8 cellular contexts compared by ENCODE assay signal in the genomic region with DNA sequence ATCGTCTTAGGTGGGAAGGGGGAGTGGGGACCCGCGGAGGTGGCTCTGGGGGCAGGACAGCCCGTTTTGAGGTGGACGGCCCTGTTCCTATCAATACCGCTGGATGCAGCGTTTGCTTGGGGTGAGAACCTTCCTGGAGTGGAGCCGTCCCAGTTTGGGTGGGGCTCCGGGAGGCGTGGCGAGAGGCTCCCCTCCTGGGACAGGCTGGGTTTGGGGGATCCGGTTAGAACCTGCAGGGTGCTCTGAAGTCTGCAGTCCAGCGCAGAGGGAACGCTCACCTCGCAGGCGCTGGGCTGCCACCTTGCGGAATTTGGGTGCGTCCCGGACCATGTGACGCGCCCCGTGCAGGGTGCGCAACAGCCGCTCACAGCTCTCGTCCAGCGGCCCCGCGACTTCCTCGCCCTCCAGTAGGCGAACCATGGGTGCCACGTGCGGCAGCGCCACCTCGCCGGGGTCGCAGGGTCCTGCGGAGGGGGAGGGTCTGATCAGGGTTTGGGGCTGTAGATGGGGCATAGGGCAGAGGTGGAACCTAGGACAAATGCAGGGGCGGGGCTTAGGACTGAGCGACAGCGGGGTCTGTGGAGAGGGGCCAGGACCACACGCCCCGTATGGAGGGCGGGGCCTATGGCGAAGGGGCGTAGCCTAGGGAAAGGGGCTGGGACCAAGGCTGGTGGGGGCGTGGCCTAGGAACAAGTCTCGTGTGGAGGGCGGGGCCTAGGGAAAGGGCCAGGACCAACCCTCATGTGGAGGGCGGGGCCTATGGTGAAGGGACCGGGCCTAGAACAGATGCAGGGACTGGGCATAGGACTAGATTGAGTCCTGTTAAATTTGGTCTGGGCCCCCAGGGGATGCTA. TPM values are rescaled to one million over a fixed set of nuclear protein-coding genes. Genes with fewer than 3 reads are reported as not detected.
DNase-seq lines count a peak whose midpoint lies in the region; ATAC-seq and TF ChIP-seq lines count a peak whose summit lies in the region.

No MANE protein-coding gene starts in this region.

- TF ChIP-seq CTCF in GM12875 (IDR thresholded peaks at IDR 0.05; ENCODE audit: borderline replicate concordance, insufficient read depth, low read depth, low read length): peak; percentile 68
- peak; percentile 45 for TF ChIP-seq CTCF in fibroblast of the aortic adventitia (IDR thresholded peaks at IDR 0.05; ENCODE audit: insufficient read depth, low read length)
- no peak for TF ChIP-seq CTCF in omental fat pad (IDR thresholded peaks at IDR 0.05)
- TF ChIP-seq CTCF in tibial nerve (IDR thresholded peaks at IDR 0.05): peak; percentile 35 to 80 (median 42)

- TF ChIP-seq EP300 in tibial nerve (IDR thresholded peaks at IDR 0.05): peak in 1 of 2 donors; percentile 48

- no peak for TF ChIP-seq POLR2A in tibial nerve (IDR thresholded peaks at IDR 0.05)

- DNase-seq in NOMO-1 treated with DMSO at 0.1 percent for 48 hours (lab: John Stamatoyannopoulos, UW; ENCODE audit: unreplicated experiment) (peak; percentile 82), activated T-cell treated with anti-CD3 and anti-CD28 coated beads for 4 hours (peak; percentile 73), fibroblast of the aortic adventitia (ENCODE audit: low read depth) (peak; percentile 54), omental fat pad (ENCODE audit: low spot score) (peak; percentile 83), tibial nerve (ENCODE audit: low spot score in 2 of 2) (peak; percentile 70 to 72), NCI-H2029 (lab: John Stamatoyannopoulos, UW) (no peak)

- no peaks in the 10 kb centered on the region for H3K27me3 ChIP-seq in tibial nerve

- ATAC-seq in HG02571 (IDR thresholded peaks at IDR 0.05; ENCODE audit: unreplicated experiment) (peak; percentile 71), omental fat pad (ENCODE audit: low FRiP score) (peak; percentile 92)

- peaks cover 0 to 23% (median 9%) of the 10 kb centered on the region in 4 donors for H3K4me1 ChIP-seq in tibial nerve

- peak overlapping the region; percentile 43 for H3K4me3 ChIP-seq in GM12875 (ENCODE audit: low read depth, low read length)
- peak overlapping the region; percentile 55 for H3K4me3 ChIP-seq in fibroblast of the aortic adventitia (ENCODE audit: low read depth, low read length)
- peak overlapping the region in 3 of 4 donors; percentile 44 to 53 (median 49) for H3K4me3 ChIP-seq in tibial nerve

- peak overlapping the region; percentile 19 to 76 (median 72) for H3K27ac ChIP-seq in tibial nerve

- H3K36me3 ChIP-seq in tibial nerve: peaks cover 0 to 42% (median 15%) of the 10 kb centered on the region in 3 donors

- 4 to 8% methylated on average over 43 to 44 of the region's 50 CpGs for WGBS in tibial nerve, 2 donors

- H3K9me3 ChIP-seq in tibial nerve: no peaks in the 10 kb centered on the region

RNA-seq across cellular contexts. Expression of a gene that starts 13.8 kb away (rescaled TPM):
- total RNA-seq in fibroblast of the aortic adventitia (ENCODE audit: low replicate concordance) (not detected in 2 replicates), omental fat pad (1 to 10 TPM in 3 of 4 donors, not detected in 1; 1.3 to 3.4 (median 2.0) TPM), tibial nerve (1 to 10 TPM in 1 of 4 donors, under 1 TPM in 2, not detected in 1; 0.39 to 4.2 (median 0.44) TPM)

RNA-seq across cellular contexts. Expression of a gene that starts 13.9 kb away (rescaled TPM):
- total RNA-seq in fibroblast of the aortic adventitia (ENCODE audit: low replicate concordance) (33.3 and 44.9 TPM in 2 replicates), omental fat pad (100 to 1,000 TPM in 1 of 4 donors, 10 to 100 TPM in 3; 42.5 to 110 (median 66.6) TPM), tibial nerve (100 to 1,000 TPM in 3 of 4 donors, 10 to 100 TPM in 1; 96.1 to 148 (median 110) TPM)

RNA-seq across cellular contexts. Expression of a gene that starts 16.0 kb away (rescaled TPM):
- 32.5 and 33.4 TPM in 2 replicates for total RNA-seq in fibroblast of the aortic adventitia (ENCODE audit: low replicate concordance)
- 10 to 100 TPM; 34.5 to 68.4 (median 62.0) TPM for total RNA-seq in omental fat pad
- 10 to 100 TPM; 53.4 to 79.2 (median 65.9) TPM for total RNA-seq in tibial nerve

RNA-seq across cellular contexts. Expression of a gene that starts 19.1 kb away (rescaled TPM):
- total RNA-seq in fibroblast of the aortic adventitia (ENCODE audit: low replicate concordance) (not detected in 2 replicates), omental fat pad (10 to 100 TPM in 3 of 4 donors, 1 to 10 TPM in 1; 9.4 to 18.9 (median 13.5) TPM), tibial nerve (10 to 100 TPM in 1 of 4 donors, 1 to 10 TPM in 3; 4.0 to 16.2 (median 5.8) TPM)

RNA-seq across cellular contexts. Expression of a gene that starts 33.0 kb away (rescaled TPM):
- total RNA-seq in fibroblast of the aortic adventitia (ENCODE audit: low replicate concordance) (93.5 and 1,485 TPM in 2 replicates), omental fat pad (1,000 to 10,000 TPM; 1,035 to 6,271 (median 2,305) TPM), tibial nerve (1,000 to 10,000 TPM in 1 of 4 donors, 100 to 1,000 TPM in 3; 256 to 1,128 (median 733) TPM)

Comparison
In these comparisons a context has a peak if more than half of its experiments do, and no peak if none do; other contexts are left out.
1. CTCF ChIP-seq: peak in GM12875 (single experiment), fibroblast of the aortic adventitia (single experiment) and tibial nerve (5 of 5); none in omental fat pad (0 of 3).
2. Peak in every context shown above with its lines, with median percentiles within 50 percentile points of each other: H3K4me3 ChIP-seq.